Comparison of ENCODE assay signal across 8 cellular contexts in genomic region chr10:120456626-120457430, GRCh38. TPM values are rescaled to one million over a fixed set of nuclear protein-coding genes. Genes with fewer than 3 reads are reported as not detected.
DNase-seq lines count a peak whose midpoint lies in the region; ATAC-seq and TF ChIP-seq lines count a peak whose summit lies in the region.

Gene PLPP4 (plus strand): TSS chr10:120457227. CDS start chr10:120457306, 79 bp downstream.

- no peak within 1 kb of the TSS for H2AFZ ChIP-seq in neural cell (ENCODE audit: low read depth, low read length)

- TF ChIP-seq RAD21 in neural cell (conservative IDR thresholded peaks at IDR 0.05): peak; percentile 40

- H3K27ac ChIP-seq in SJCRH30: no peak within 1 kb of the TSS
- H3K27ac ChIP-seq in neural cell (ENCODE audit: low read length): no peak within 1 kb of the TSS

- no peaks in the 10 kb centered on the region for H3K9me3 ChIP-seq in SJCRH30 (replicated peaks)
- no peaks in the 10 kb centered on the region for H3K9me3 ChIP-seq in neural cell (ENCODE audit: low read length)

- H3F3A ChIP-seq in neural cell (ENCODE audit: insufficient read depth, low read length, poor library complexity, severe bottlenecking): no peaks in the 10 kb centered on the region

- H3K27me3 ChIP-seq in SJCRH30 (peaks cover 12% of the 10 kb centered on the region; the same call in 1 of the 2 replicates), neural cell (ENCODE audit: insufficient read depth, low read depth, low read length) (peaks cover 25% of the 10 kb centered on the region)

- no peak for TF ChIP-seq CTCF in foreskin fibroblast (IDR thresholded peaks at IDR 0.05; ENCODE audit: low read depth, low read length)
- peak; percentile 16 for TF ChIP-seq CTCF in neural cell (IDR thresholded peaks at IDR 0.05; ENCODE audit: poor library complexity, severe bottlenecking)

- no peaks in the 10 kb centered on the region for H4K20me1 ChIP-seq in neural cell (ENCODE audit: insufficient read depth)

- DNase-seq in stimulated activated CD4-positive, alpha-beta T cell treated with anti-CD3 and anti-CD28 coated beads, Interleukin-15, amount 100 ng/mL, for 24 hours: peak; percentile 16
- no peak for DNase-seq in stimulated activated CD4-positive, alpha-beta T cell treated with anti-CD3 and anti-CD28 coated beads, Interleukin-4, amount 100 ng/mL, for 4 hours
- peak; percentile 40 to 66 for DNase-seq in SJCRH30
- DNase-seq in foreskin fibroblast: no peak
- DNase-seq in NCI-H1092 treated with DMSO at 0.1 percent for 48 hours (lab: John Stamatoyannopoulos, UW): no peak
- no peak for DNase-seq in activated CD8-positive, alpha-beta memory T cell treated with anti-CD3 and anti-CD28 coated beads for 24 hours

- H3K9me2 ChIP-seq in neural cell (ENCODE audit: insufficient read depth, low read length): no peaks in the 10 kb centered on the region

- H3K4me3 ChIP-seq in SJCRH30: peak within 1 kb of the TSS; percentile 49
- H3K4me3 ChIP-seq in foreskin fibroblast (ENCODE audit: low read depth in 1 of 2, low read length in 2 of 2): peak within 1 kb of the TSS; percentile 47 to 56
- H3K4me3 ChIP-seq in neural cell (ENCODE audit: low read length): peak within 1 kb of the TSS; percentile 71

- no peak for TF ChIP-seq EP300 in neural cell (conservative IDR thresholded peaks at IDR 0.05; ENCODE audit: poor library complexity, severe bottlenecking)

- no peaks in the 10 kb centered on the region for H3K79me2 ChIP-seq in neural cell (replicated peaks; ENCODE audit: insufficient read depth, low read length)

- H3K9ac ChIP-seq in neural cell (ENCODE audit: low read length): peak within 1 kb of the TSS; percentile 62

- peak within 1 kb of the TSS; percentile 65 for H3K4me2 ChIP-seq in neural cell (ENCODE audit: low read length)

- no peaks in the 10 kb centered on the region for H3K4me1 ChIP-seq in SJCRH30

- no peak for ATAC-seq in HG03571 (IDR thresholded peaks at IDR 0.05; ENCODE audit: unreplicated experiment)

- H3K36me3 ChIP-seq in SJCRH30 (no peaks in the 10 kb centered on the region), neural cell (ENCODE audit: insufficient read depth, low read length) (no peaks in the 10 kb centered on the region)

TF ChIP-seq in neural cell, 6 proteins besides CTCF, POLR2A, EP300 and RAD21:
- TF ChIP-seq EZH2 (IDR thresholded peaks at IDR 0.05; ENCODE audit: borderline replicate concordance, insufficient read depth, low read length, poor library complexity, severe bottlenecking) (no peak), MXI1 (conservative IDR thresholded peaks at IDR 0.05; ENCODE audit: poor library complexity, severe bottlenecking) (no peak), SMC3 (conservative IDR thresholded peaks at IDR 0.05; ENCODE audit: poor library complexity) (peak; percentile 44), TAF1 (IDR thresholded peaks at IDR 0.05; ENCODE audit: low read depth) (no peak)

RNA-seq across cellular contexts. Expression of gene PLPP4, which starts in this region (rescaled TPM):
- 0.12 TPM in 1 of 2 replicates, not detected in the other for total RNA-seq in SJCRH30 (2014; rRNA removed; shearing (Covaris generic))
- polyA plus RNA-seq in neural cell: 4.4 and 8.3 TPM in 2 replicates
- polyA minus RNA-seq in neural cell: 4.3 and 6.1 TPM in 2 replicates

Comparison
In these comparisons a context has a peak if more than half of its experiments do, and no peak if none do; other contexts are left out.
1. Peak in DNase-seq and H3K4me3 ChIP-seq in SJCRH30; RNA of the gene not detected or under 1 TPM.